ENCODE assay signal across 8 cellular contexts in the genomic region with DNA sequence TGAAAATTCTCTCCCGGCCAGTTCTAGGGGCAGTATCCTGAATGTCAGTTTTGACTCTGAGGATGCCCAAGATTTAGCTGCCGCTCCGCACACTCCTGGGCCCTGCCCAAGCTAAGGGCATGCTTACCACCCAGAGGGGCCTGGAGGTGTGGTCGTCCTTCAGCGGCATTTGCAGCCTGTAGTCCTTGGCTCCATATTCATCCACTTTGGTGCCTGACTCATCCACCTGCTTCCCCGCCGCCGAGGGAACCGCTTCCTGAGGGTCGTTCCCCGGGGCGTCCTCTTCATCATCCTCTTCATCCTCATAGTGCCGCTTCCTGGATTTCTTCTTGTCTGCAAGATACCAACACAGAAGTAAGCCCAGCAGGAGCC. TPM values are rescaled to one million over a fixed set of nuclear protein-coding genes. Genes with fewer than 3 reads are reported as not detected.
DNase-seq lines count a peak whose midpoint lies in the region; ATAC-seq and TF ChIP-seq lines count a peak whose summit lies in the region.

No MANE protein-coding gene starts in this region.

- no peak for ATAC-seq in HG03442 (IDR thresholded peaks at IDR 0.05; ENCODE audit: unreplicated experiment)

- intact Hi-C loops in ascending aorta (cut with DNase I) (loop anchor here (10.0 kb wide), 1 partner anchor 229 kb away; no protein-coding TSS in a partner anchor), stomach (cut with DNase I; ENCODE audit: low total_unique reads) (no loop called here)

- no peaks in the 10 kb centered on the region for H3K9me3 Mint-ChIP-seq in immature natural killer cell

- peaks cover 28 to 32% of the 10 kb centered on the region in 2 donors for H3K4me1 Mint-ChIP-seq in immature natural killer cell

- peaks cover 3 to 11% (median 3%) of the 10 kb centered on the region in 3 donors for H3K27me3 Mint-ChIP-seq in immature natural killer cell (ENCODE audit: low read depth in 3 of 3)

- H3K9ac ChIP-seq in ES-I3 (ENCODE audit: low read depth, low read length) = peak overlapping the region; percentile 97
- H3K9ac ChIP-seq in HUES6 (ENCODE audit: low read length) = peak overlapping the region; percentile 92

- peak overlapping the region; percentile 83; the same call in 1 of the 2 replicates for H3K27ac ChIP-seq in HUES6 (ENCODE audit: low read depth, low read length)
- peak overlapping the region; percentile 79 to 80 for H3K27ac ChIP-seq in ascending aorta
- peak overlapping the region; percentile 72 to 89 (median 83) for H3K27ac ChIP-seq in stomach

- H3K27ac Mint-ChIP-seq in immature natural killer cell = peak overlapping the region; percentile 88 to 98 (median 96)

- peaks cover 37% of the 10 kb centered on the region for H3K36me3 ChIP-seq in ES-I3 (ENCODE audit: insufficient read depth, low read length)
- peaks cover 43% of the 10 kb centered on the region for H3K36me3 ChIP-seq in HUES6 (ENCODE audit: control insufficient read depth, insufficient read depth, low read length)
- peaks cover 20 to 45% of the 10 kb centered on the region in 2 donors for H3K36me3 ChIP-seq in ascending aorta
- peaks cover 21 to 44% (median 43%) of the 10 kb centered on the region in 4 donors for H3K36me3 ChIP-seq in stomach

- no peak for TF ChIP-seq EP300 in stomach (IDR thresholded peaks at IDR 0.05)

- no peak for TF ChIP-seq POLR2A in stomach (IDR thresholded peaks at IDR 0.05)

- H3K4me3 Mint-ChIP-seq in immature natural killer cell = peak overlapping the region; percentile 96 to 100 (median 100)

- peaks cover 8 to 26% (median 15%) of the 10 kb centered on the region in 3 donors for H3K36me3 Mint-ChIP-seq in immature natural killer cell

- H3K27me3 ChIP-seq in HUES6 (ENCODE audit: control insufficient read depth, insufficient read depth, low read length) (no peaks in the 10 kb centered on the region), ascending aorta (no peaks in the 10 kb centered on the region), stomach (no peaks in the 10 kb centered on the region)

- TF ChIP-seq CTCF in ascending aorta (IDR thresholded peaks at IDR 0.05) = no peak
- TF ChIP-seq CTCF in stomach (IDR thresholded peaks at IDR 0.05) = no peak

- H3K9me3 ChIP-seq in ES-I3 (ENCODE audit: control insufficient read depth, insufficient read depth, low read length) (no peaks in the 10 kb centered on the region), HUES6 (ENCODE audit: control insufficient read depth, insufficient read depth, low read depth, low read length) (no peaks in the 10 kb centered on the region), ascending aorta (no peaks in the 10 kb centered on the region), stomach (no peaks in the 10 kb centered on the region)

- in situ Hi-C loops in G401 (cut with HindIII; ENCODE audit: low sequenced_read_pairs) = no loop called here

- H3K4me3 ChIP-seq in HUES6 (ENCODE audit: low read depth, low read length) (peak overlapping the region; percentile 91), ascending aorta (peak overlapping the region; percentile 83 to 91), stomach (peak overlapping the region; percentile 87 to 96 (median 95))

- DNase-seq in ascending aorta (ENCODE audit: low spot score in 2 of 2) (no peak), immature natural killer cell (no peak), stomach (no peak), NCI-H524 (lab: John Stamatoyannopoulos, UW) (no peak), G401 (ENCODE audit: low spot score) (no peak)

- H3K4me1 ChIP-seq in ES-I3 (ENCODE audit: insufficient read depth, low read length) (no peaks in the 10 kb centered on the region), HUES6 (ENCODE audit: control insufficient read depth, insufficient read depth, low read length) (no peaks in the 10 kb centered on the region), ascending aorta (peaks cover 5 to 10% of the 10 kb centered on the region in 2 donors), stomach (peaks cover 5 to 31% (median 20%) of the 10 kb centered on the region in 4 donors)

- 11 to 13% (median 12%) methylated on average over 9 to 13 of the region's 13 CpGs for WGBS in stomach, 5 donors

RNA-seq across cellular contexts. Expression of a gene that starts 0.6 kb away (rescaled TPM):
- total RNA-seq in ascending aorta = 35.3 TPM
- polyA plus RNA-seq in immature natural killer cell = 10 to 100 TPM; 20.1 to 43.1 (median 21.5) TPM
- total RNA-seq in stomach = 100 to 1,000 TPM in 1 of 5 donors, 10 to 100 TPM in 4; 16.5 to 103 (median 47.0) TPM
- 10 to 100 TPM; 18.8 to 22.2 (median 21.1) TPM for polyA plus RNA-seq in stomach
- total RNA-seq in G401 (2014; rRNA removed; shearing (Covaris generic)) = 38.4 and 54.4 TPM in 2 replicates
